16 cellular contexts compared by ENCODE assay signal in genomic region chr7:105985821-105986220, GRCh38. TPM values are rescaled to one million over a fixed set of nuclear protein-coding genes. Genes with fewer than 3 reads are reported as not detected.
DNase-seq lines count a peak whose midpoint lies in the region; ATAC-seq and TF ChIP-seq lines count a peak whose summit lies in the region.
"Had no signal": no experiment of that assay in that cellular context is flagged by ENCODE, and none has a peak within 500 bp of the region (broad histone marks: within the 10 kb centered on the region; RNA-seq: fewer than 3 reads in every experiment).

No MANE protein-coding gene starts in this region.

- peaks cover 0 to 4% (median 0%) of the 10 kb centered on the region in 12 donors for H3K4me1 ChIP-seq in heart left ventricle

- no peaks in the 10 kb centered on the region for H3K4me1 Mint-ChIP-seq in activated naive CD8-positive, alpha-beta T cell treated with anti-CD3 and anti-CD28 coated beads, Interleukin-2, amount 50 U/mL, for 24 hours
- H3K4me1 Mint-ChIP-seq: B cell, CD14-positive monocyte had no signal

- H3K36me3 ChIP-seq in heart left ventricle, result no peaks in the 10 kb centered on the region

- no peak overlapping the region for H3K27ac Mint-ChIP-seq in activated naive CD8-positive, alpha-beta T cell treated with anti-CD3 and anti-CD28 coated beads, Interleukin-2, amount 50 U/mL, for 24 hours
- H3K27ac Mint-ChIP-seq: B cell, CD14-positive monocyte had no signal

- no peaks in the 10 kb centered on the region for H3K9me3 Mint-ChIP-seq in activated naive CD8-positive, alpha-beta T cell treated with anti-CD3 and anti-CD28 coated beads, Interleukin-2, amount 50 U/mL, for 24 hours

- no peak overlapping the region for H3K4me3 Mint-ChIP-seq in activated naive CD8-positive, alpha-beta T cell treated with anti-CD3 and anti-CD28 coated beads, Interleukin-2, amount 50 U/mL, for 24 hours
- H3K4me3 Mint-ChIP-seq: B cell, CD14-positive monocyte had no signal

- no peak for TF ChIP-seq CTCF in heart left ventricle (IDR thresholded peaks at IDR 0.05)

- H3K4me3 ChIP-seq in heart left ventricle, result no peak overlapping the region

- intact Hi-C loops in Right ventricle myocardium inferior (cut with DNase I), result no loop called here
- intact Hi-C loops in heart left ventricle (cut with DNase I), result no loop called here

- WGBS in heart left ventricle, 4 donors, result 24 to 84% (median 68%) methylated on average over 2 of the region's 2 CpGs

- DNase-seq in Right ventricle myocardium inferior (ENCODE audit: missing footprints) (no peak), heart left ventricle (no peak), NCI-H2171 (lab: John Stamatoyannopoulos, UW) (peak; percentile 51), cerebellar nuclear complex (lab: John Stamatoyannopoulos, UW) (peak; percentile 41 to 60), superior temporal gyrus (ENCODE audit: extremely low spot score) (peak; percentile 39), activated gamma-delta T cell treated with Interleukin-2 at 50 U/mL for 16 hours (no peak)
- no peak for DNase-seq in activated naive CD8-positive, alpha-beta T cell treated with anti-CD3 and anti-CD28 coated beads, Interleukin-2, amount 50 U/mL, for 24 hours
- DNase-seq: DND-41, Karpas-422, MV-4-11, NCI-H2107, OCI-M1 had no signal

- no peaks in the 10 kb centered on the region for H3K36me3 Mint-ChIP-seq in activated naive CD8-positive, alpha-beta T cell treated with anti-CD3 and anti-CD28 coated beads, Interleukin-2, amount 50 U/mL, for 24 hours (ENCODE audit: low read depth)
- H3K36me3 Mint-ChIP-seq: CD14-positive monocyte had no signal

- no peaks in the 10 kb centered on the region for H3K9me3 ChIP-seq in heart left ventricle

- peaks cover 0 to 5% (median 0%) of the 10 kb centered on the region in 9 donors for H3K27me3 ChIP-seq in heart left ventricle

- TF ChIP-seq POLR2A in heart left ventricle (IDR thresholded peaks at IDR 0.05), result no peak

- peaks cover 8% of the 10 kb centered on the region for H3K27me3 Mint-ChIP-seq in activated naive CD8-positive, alpha-beta T cell treated with anti-CD3 and anti-CD28 coated beads, Interleukin-2, amount 50 U/mL, for 24 hours

- H3K27ac ChIP-seq in heart left ventricle, result no peak overlapping the region

- ATAC-seq in Right ventricle myocardium inferior (peak; percentile 28), heart left ventricle (no peak), GM19463 (IDR thresholded peaks at IDR 0.05; ENCODE audit: unreplicated experiment) (no peak)
- ATAC-seq in activated naive CD8-positive, alpha-beta T cell treated with anti-CD3 and anti-CD28 coated beads, Interleukin-2, amount 50 U/mL, for 24 hours, result no peak
- ATAC-seq: HCT116 had no signal

RNA-seq across cellular contexts. Expression of gene CDHR3, which starts 22.8 kb away (rescaled TPM):
- total RNA-seq in Right ventricle myocardium inferior (3.6 TPM), heart left ventricle (1 to 10 TPM in 8 of 9 donors, under 1 TPM in 1; 0.78 to 4.5 (median 1.4) TPM)
- 1 to 10 TPM in 1 of 2 donors, under 1 TPM in 1; 0.60 to 6.1 TPM for polyA plus RNA-seq in heart left ventricle

Comparison
In these comparisons a context has a peak if more than half of its experiments do, and no peak if none do; other contexts are left out.
1. DNase-seq: peak in NCI-H2171 (single experiment), cerebellar nuclear complex (2 of 2) and superior temporal gyrus (single experiment); none in Right ventricle myocardium inferior (single experiment), heart left ventricle (0 of 5), activated naive CD8-positive, alpha-beta T cell treated with anti-CD3 and anti-CD28 coated beads, Interleukin-2, amount 50 U/mL, for 24 hours (single experiment) and activated gamma-delta T cell treated with Interleukin-2 at 50 U/mL for 16 hours (single experiment).